ENCODE assay signal across 15 cellular contexts in the genomic region with DNA sequence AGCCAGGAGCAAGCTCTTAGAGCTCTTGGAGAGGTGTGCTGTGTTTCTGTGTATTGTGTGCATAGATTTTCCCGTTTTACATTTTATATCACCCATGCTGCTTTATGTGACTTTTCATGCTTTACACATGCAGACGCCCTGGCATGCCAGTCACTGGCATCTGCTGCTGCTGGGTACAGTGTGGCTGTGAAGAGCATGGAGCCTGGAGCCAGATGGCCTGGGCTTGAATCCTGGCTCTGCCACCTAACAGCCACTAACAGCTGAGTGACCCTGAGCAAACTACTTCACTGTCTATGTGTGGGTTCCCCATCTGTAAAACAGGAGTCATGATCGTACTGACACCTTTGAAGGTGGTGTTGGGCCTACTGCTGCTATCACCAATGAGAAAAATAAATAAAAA. TPM values are rescaled to one million over a fixed set of nuclear protein-coding genes. Genes with fewer than 3 reads are reported as not detected.
"Had no signal": no experiment of that assay in that cellular context is flagged by ENCODE, and none has a peak within 500 bp of the region (broad histone marks: within the 10 kb centered on the region; RNA-seq: fewer than 3 reads in every experiment).

No MANE protein-coding gene starts in this region.

- DNase-seq: activated CD4-positive, alpha-beta T cell treated with anti-CD3 and anti-CD28 coated beads, Interleukin-2, amount 50 U/mL, for 48 hours; endodermal cell; foreskin fibroblast; glutamatergic neuron; kidney; mesenchymal stem cell; natural killer cell; spleen; stimulated activated CD4-positive, alpha-beta T cell treated with anti-CD3 and anti-CD28 coated beads, Interleukin-4, amount 100 ng/mL, for 4 hours; T-helper 2 cell; WERI-Rb-1 had no signal

- H3K9me3 ChIP-seq: neutrophil, spleen had no signal

- H3K4me3 ChIP-seq: cardiac muscle cell, spleen had no signal

- H3K27ac ChIP-seq: cardiac muscle cell, epithelial cell of prostate, neutrophil, WERI-Rb-1 had no signal

- H3K27me3 ChIP-seq: cardiac muscle cell, neutrophil, spleen had no signal

- ATAC-seq: natural killer cell; stimulated activated memory B cell treated with anti-CD40 and anti-IgM and Interleukin-4, amounts not matched to agents 10 μg/mL and 1 μg/mL and 100 μg/mL, for 72 hours had no signal

RNA-seq across cellular contexts. Expression of a gene that starts 39.6 kb away (rescaled TPM):
- total RNA-seq: natural killer cell had no signal
